Comparison of ENCODE assay signal across 1 cellular context in the genomic region with DNA sequence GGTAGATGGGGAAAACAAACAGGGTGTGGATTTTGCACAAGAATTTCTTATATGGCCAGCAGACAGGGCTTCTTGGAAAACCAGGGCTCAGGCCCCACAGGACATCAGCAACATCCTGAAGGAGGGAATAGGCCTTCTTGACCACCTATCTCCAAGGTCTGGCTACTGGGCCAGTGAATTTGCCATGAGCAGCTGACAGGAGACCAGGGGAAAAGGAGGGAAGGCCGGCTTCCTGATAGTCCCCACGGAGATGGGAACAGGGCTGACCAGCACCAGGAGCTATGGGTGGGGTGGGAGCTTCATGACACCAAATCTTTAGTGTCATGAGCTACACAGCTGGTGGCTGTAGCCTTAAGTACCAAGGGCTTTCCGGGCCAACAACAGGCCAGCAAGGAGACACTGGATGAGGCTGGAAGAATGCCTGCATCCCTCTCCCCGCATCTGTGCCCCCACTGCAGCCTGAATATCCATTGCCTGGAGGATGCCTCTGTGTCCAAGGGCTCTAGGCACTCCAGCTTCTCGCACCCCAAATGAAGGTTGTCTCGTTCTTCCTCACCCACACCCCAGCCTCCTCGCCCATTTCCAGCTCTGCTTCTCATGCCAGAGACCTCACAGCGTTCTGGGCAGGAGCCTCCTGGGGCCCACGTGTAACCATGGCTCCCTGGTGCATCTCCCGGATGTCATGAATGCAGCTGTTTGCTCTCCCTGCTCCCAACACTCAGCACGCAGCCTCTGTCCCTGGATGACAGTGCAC.
TF ChIP-seq lines count a peak whose summit lies in the region.

No MANE protein-coding gene starts in this region.

TF ChIP-seq in IMR-90, 13 proteins besides CTCF, POLR2A, EP300 and RAD21:
- TF ChIP-seq FOS (IDR thresholded peaks at IDR 0.05; ENCODE audit: low read depth, low read length) (no peak), RFX5 (IDR thresholded peaks at IDR 0.05; ENCODE audit: low read depth, low read length) (no peak), MAZ (IDR thresholded peaks at IDR 0.05; ENCODE audit: borderline replicate concordance, low read depth, low read length) (no peak), RCOR1 (IDR thresholded peaks at IDR 0.05; ENCODE audit: insufficient replicate concordance, low read length) (no peak), CHD1 (IDR thresholded peaks at IDR 0.05; ENCODE audit: low read depth, low read length) (no peak), CEBPB (IDR thresholded peaks at IDR 0.05; ENCODE audit: low read depth, low read length) (no peak), MXI1 (IDR thresholded peaks at IDR 0.05; ENCODE audit: borderline replicate concordance, low read depth, low read length) (no peak), MAFK (IDR thresholded peaks at IDR 0.05; ENCODE audit: low read depth, low read length) (no peak), ELK1 (IDR thresholded peaks at IDR 0.05; ENCODE audit: borderline replicate concordance, low read depth, low read length) (no peak), SMC3 (IDR thresholded peaks at IDR 0.05; ENCODE audit: low read depth, low read length) (no peak), BHLHE40 (IDR thresholded peaks at IDR 0.05; ENCODE audit: low read depth, low read length) (no peak), NFE2L2 (IDR thresholded peaks at IDR 0.05; ENCODE audit: low read depth, low read length) (no peak)
- TF ChIP-seq, protein P1, sequence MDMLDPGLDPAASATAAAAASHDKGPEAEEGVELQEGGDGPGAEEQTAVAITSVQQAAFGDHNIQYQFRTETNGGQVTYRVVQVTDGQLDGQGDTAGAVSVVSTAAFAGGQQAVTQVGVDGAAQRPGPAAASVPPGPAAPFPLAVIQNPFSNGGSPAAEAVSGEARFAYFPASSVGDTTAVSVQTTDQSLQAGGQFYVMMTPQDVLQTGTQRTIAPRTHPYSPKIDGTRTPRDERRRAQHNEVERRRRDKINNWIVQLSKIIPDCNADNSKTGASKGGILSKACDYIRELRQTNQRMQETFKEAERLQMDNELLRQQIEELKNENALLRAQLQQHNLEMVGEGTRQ (IDR thresholded peaks at IDR 0.05; ENCODE audit: low read depth, low read length), result no peak
